In the genomic region with DNA sequence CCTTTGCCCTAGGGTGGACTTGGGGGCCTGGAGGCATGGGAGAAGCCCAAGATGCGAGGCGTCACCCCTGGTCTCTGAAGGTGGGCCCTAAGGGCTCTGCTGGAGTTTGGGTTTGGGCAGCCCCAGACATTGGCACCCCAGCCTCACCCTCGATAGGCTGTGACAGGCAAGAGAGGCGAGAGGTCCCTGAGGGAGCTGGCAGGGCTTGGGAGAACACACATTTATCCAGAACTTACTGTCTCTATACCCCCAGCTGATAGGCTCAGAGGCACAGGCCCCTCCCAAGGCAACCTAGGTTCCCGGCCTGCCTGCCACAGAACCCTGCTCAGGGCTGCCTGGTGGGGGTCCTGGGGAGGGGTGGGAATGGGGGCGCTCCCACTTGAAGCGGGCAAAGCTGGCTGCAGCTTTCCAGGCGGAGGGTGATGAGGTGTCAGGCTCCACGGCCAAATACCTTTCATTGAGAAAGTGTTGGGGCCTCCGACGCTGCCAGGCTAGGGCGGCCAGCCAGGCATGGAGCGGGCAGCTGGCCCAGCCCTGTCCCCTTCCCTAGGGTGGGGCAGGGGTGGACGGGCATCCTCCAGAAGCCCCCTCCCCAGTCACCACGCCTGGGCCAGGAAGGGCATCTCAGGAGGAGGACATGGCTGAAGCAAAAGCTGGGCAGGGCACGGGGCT, we compare ENCODE assay signal across 27 cellular contexts. TPM values are rescaled to one million over a fixed set of nuclear protein-coding genes. Genes with fewer than 3 reads are reported as not detected.
"Had no signal": no experiment of that assay in that cellular context is flagged by ENCODE, and none has a peak within 500 bp of the region (broad histone marks: within the 10 kb centered on the region; RNA-seq: fewer than 3 reads in every experiment).

No MANE protein-coding gene starts in this region.

- ATAC-seq: activated naive CD4-positive, alpha-beta T cell treated with anti-CD3 and anti-CD28 coated beads, Interleukin-2, amount 50 U/mL, for 72 hours; activated T-cell treated with anti-CD3 and anti-CD28 coated beads, Interleukin-2, amount 50 U/mL, for 4 hours; T-cell had no signal

- H3K27me3 ChIP-seq: cardiac muscle cell had no signal

- DNase-seq: activated CD4-positive, alpha-beta memory T cell treated with anti-CD3 and anti-CD28 coated beads for 36 hours; activated CD4-positive, alpha-beta T cell treated with anti-CD3 and anti-CD28 coated beads, Interleukin-2, amount 10 ng/mL, durations not matched to agents 7 days and 5 days; activated CD4-positive, CD25-positive, alpha-beta regulatory T cell; activated CD8-positive, alpha-beta memory T cell treated with anti-CD3 and anti-CD28 coated beads for 24 hours; activated effector memory CD4-positive, alpha-beta T cell treated with anti-CD3 and anti-CD28 coated beads, Interleukin-2, amount 50 U/mL, for 16 hours; activated naive CD4-positive, alpha-beta T cell treated with Interleukin-2 at 50 U/mL for 16 hours; activated T-cell treated with anti-CD3 and anti-CD28 coated beads, Interleukin-2, amount 50 U/mL, for 4 hours; brain microvascular endothelial cell; KG1; NCI-H1092; NCI-H1417; NCI-H2029; NCI-H2107; NCI-H2171 treated with DMSO at 0.1 percent for 48 hours; NCI-H345; NCI-H510A; NCI-H526 treated with DMSO at 0.1 percent for 48 hours; NCI-H82; PC-3; T-cell; T-helper 2 cell; T1000 had no signal

- H3K27ac ChIP-seq: brain microvascular endothelial cell, cardiac muscle cell, SK-N-MC, VCaP had no signal

- H3K36me3 ChIP-seq: brain microvascular endothelial cell, cardiac muscle cell had no signal

- H3K4me3 ChIP-seq: cardiac muscle cell, SK-N-MC had no signal

RNA-seq across cellular contexts. Expression of a gene that starts 9.7 kb away (rescaled TPM):
- polyA plus RNA-seq: IgD-negative memory B cell had no signal

RNA-seq across cellular contexts. Expression of a gene that starts 19.1 kb away (rescaled TPM):
- polyA plus RNA-seq: IgD-negative memory B cell had no signal
